Comparison of ENCODE assay signal across 2 cellular contexts in genomic region chr2:26438926-26439325, GRCh38.
TF ChIP-seq lines count a peak whose summit lies in the region.

No MANE protein-coding gene starts in this region.

TF ChIP-seq in HCT116, 20 proteins besides CTCF, POLR2A, EP300 and RAD21:
- TF ChIP-seq SP1 (IDR thresholded peaks at IDR 0.05; ENCODE audit: low read depth) (no peak), EZH2 (IDR thresholded peaks at IDR 0.05) (no peak), ZNF274 (IDR thresholded peaks at IDR 0.05; ENCODE audit: low read depth, low read length) (no peak), ATF3 (IDR thresholded peaks at IDR 0.05) (no peak), JUND (IDR thresholded peaks at IDR 0.05) (no peak), EGR1 (IDR thresholded peaks at IDR 0.05; ENCODE audit: low read depth) (no peak), ZFX (IDR thresholded peaks at IDR 0.05) (no peak), TCF7L2 (IDR thresholded peaks at IDR 0.05; ENCODE audit: borderline replicate concordance, extremely low read depth, insufficient read depth, insufficient read length) (no peak), CBX3 (IDR thresholded peaks at IDR 0.05; ENCODE audit: low read depth) (no peak), SRF (IDR thresholded peaks at IDR 0.05; ENCODE audit: low read depth) (no peak), ELF1 (IDR thresholded peaks at IDR 0.05; ENCODE audit: borderline replicate concordance, low read depth) (no peak), MAX (IDR thresholded peaks at IDR 0.05) (no peak), SIN3A (IDR thresholded peaks at IDR 0.05; ENCODE audit: low read depth) (no peak), EZH2phosphoT487 (IDR thresholded peaks at IDR 0.05; ENCODE audit: borderline replicate concordance) (no peak), POLR2AphosphoS5 (IDR thresholded peaks at IDR 0.05; ENCODE audit: low read depth, low read length) (no peak)

TF ChIP-seq in K562, 482 proteins besides CTCF, POLR2A, EP300 and RAD21:
- TF ChIP-seq, protein P1, sequence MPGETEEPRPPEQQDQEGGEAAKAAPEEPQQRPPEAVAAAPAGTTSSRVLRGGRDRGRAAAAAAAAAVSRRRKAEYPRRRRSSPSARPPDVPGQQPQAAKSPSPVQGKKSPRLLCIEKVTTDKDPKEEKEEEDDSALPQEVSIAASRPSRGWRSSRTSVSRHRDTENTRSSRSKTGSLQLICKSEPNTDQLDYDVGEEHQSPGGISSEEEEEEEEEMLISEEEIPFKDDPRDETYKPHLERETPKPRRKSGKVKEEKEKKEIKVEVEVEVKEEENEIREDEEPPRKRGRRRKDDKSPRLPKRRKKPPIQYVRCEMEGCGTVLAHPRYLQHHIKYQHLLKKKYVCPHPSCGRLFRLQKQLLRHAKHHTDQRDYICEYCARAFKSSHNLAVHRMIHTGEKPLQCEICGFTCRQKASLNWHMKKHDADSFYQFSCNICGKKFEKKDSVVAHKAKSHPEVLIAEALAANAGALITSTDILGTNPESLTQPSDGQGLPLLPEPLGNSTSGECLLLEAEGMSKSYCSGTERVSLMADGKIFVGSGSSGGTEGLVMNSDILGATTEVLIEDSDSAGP (CRISPR knock-in tag; IDR thresholded peaks at IDR 0.05), result no peak
- no peak for TF ChIP-seq GATAD2B (IDR thresholded peaks at IDR 0.05; ENCODE audit: borderline replicate concordance)
- TF ChIP-seq ARID4B (CRISPR knock-in tag; IDR thresholded peaks at IDR 0.05), result no peak
- no peak for TF ChIP-seq FOXJ2 (tag; IDR thresholded peaks at IDR 0.05)
- TF ChIP-seq, protein P2, sequence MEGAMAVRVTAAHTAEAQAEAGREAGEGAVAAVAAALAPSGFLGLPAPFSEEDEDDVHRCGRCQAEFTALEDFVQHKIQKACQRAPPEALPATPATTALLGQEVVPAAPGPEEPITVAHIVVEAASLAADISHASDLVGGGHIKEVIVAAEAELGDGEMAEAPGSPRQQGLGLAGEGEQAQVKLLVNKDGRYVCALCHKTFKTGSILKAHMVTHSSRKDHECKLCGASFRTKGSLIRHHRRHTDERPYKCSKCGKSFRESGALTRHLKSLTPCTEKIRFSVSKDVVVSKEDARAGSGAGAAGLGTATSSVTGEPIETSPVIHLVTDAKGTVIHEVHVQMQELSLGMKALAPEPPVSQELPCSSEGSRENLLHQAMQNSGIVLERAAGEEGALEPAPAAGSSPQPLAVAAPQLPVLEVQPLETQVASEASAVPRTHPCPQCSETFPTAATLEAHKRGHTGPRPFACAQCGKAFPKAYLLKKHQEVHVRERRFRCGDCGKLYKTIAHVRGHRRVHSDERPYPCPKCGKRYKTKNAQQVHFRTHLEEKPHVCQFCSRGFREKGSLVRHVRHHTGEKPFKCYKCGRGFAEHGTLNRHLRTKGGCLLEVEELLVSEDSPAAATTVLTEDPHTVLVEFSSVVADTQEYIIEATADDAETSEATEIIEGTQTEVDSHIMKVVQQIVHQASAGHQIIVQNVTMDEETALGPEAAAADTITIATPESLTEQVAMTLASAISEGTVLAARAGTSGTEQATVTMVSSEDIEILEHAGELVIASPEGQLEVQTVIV (CRISPR knock-in tag; IDR thresholded peaks at IDR 0.05; ENCODE audit: borderline replicate concordance), result no peak
- no peak for TF ChIP-seq CC2D1A (IDR thresholded peaks at IDR 0.05)
- no peak for TF ChIP-seq ZNF778 (CRISPR knock-in tag; IDR thresholded peaks at IDR 0.05)
- TF ChIP-seq DMBX1 (CRISPR knock-in tag; IDR thresholded peaks at IDR 0.05; ENCODE audit: borderline replicate concordance), result no peak
